Comparison of ENCODE assay signal across 10 cellular contexts in the genomic region with DNA sequence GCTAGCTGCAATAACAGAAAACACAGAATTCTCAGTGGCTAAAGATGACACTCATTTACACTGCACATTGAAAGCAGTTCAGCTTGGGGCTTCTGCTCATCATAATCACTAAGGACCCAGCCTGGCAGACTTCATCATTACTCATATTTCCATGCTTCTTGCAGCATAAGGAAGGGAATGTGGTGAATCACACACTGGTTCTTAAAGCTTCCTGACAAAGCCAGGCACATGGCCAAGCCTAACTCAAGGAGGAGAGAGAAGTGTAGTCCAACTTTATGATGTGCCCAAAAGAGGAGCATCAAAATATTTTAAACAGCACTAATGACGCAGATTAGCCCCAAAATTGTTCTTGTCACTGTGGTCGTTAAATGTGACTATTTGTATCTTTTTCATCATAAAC.
DNase-seq lines count a peak whose midpoint lies in the region; ATAC-seq and TF ChIP-seq lines count a peak whose summit lies in the region.
"Had no signal": no experiment of that assay in that cellular context is flagged by ENCODE, and none has a peak within 500 bp of the region (broad histone marks: within the 10 kb centered on the region; RNA-seq: fewer than 3 reads in every experiment).

No MANE protein-coding gene starts in this region.

- no peaks in the 10 kb centered on the region for H3K9me3 Mint-ChIP-seq in MCF 10A (ENCODE audit: unreplicated experiment)
- H3K9me3 Mint-ChIP-seq: neural crest cell had no signal

- no TSS peak for BruUV-seq in MCF 10A (replicated peaks; lab: Mats Ljungman, UMichigan)

- H2BK15ac ChIP-seq in mesendoderm (replicated peaks; ENCODE audit: low read depth): no peak overlapping the region

- no peak overlapping the region for H4K8ac ChIP-seq in mesendoderm (ENCODE audit: low read depth, low read length)

- no peak overlapping the region for H3K27ac ChIP-seq in mesendoderm (ENCODE audit: low read depth, low read length)

- H3K79me1 ChIP-seq in mesendoderm (ENCODE audit: low read length): no peaks in the 10 kb centered on the region

- H2BK5ac ChIP-seq in mesendoderm (ENCODE audit: low read length): no peak overlapping the region

- H3K27me3 ChIP-seq in mesendoderm (ENCODE audit: insufficient read depth, low read length, poor library complexity): no peaks in the 10 kb centered on the region

- intact Hi-C loops in MCF 10A (cut with micrococcal nuclease): no loop called here

- H3K36me3 Mint-ChIP-seq in MCF 10A (ENCODE audit: insufficient read depth, unreplicated experiment): no peaks in the 10 kb centered on the region

- CTCF ChIA-PET in MCF 10A (lab: Yijun Ruan, JAX): no interaction called here

- no peak overlapping the region for H2AK5ac ChIP-seq in mesendoderm (ENCODE audit: low read length)

- no peaks in the 10 kb centered on the region for H3K79me2 ChIP-seq in mesendoderm (ENCODE audit: control insufficient read depth, insufficient read depth, low read length)

- peak; percentile 19; the same call in 1 of the 2 replicates for TF ChIP-seq RAD21 in Ishikawa (IDR thresholded peaks at IDR 0.05; ENCODE audit: low read depth)

- no peak overlapping the region for H3K4ac ChIP-seq in mesendoderm (ENCODE audit: low read depth, low read length)

- H4K5ac ChIP-seq in mesendoderm (ENCODE audit: low read length): no peak overlapping the region

- no peaks in the 10 kb centered on the region for H3K27me3 Mint-ChIP-seq in MCF 10A (ENCODE audit: insufficient read depth, unreplicated experiment)

- TF ChIP-seq CTCF in AG09309 (IDR thresholded peaks at IDR 0.05; ENCODE audit: control insufficient read depth, insufficient read depth, low read depth, low read length, missing control alignments): no peak
- TF ChIP-seq CTCF in MCF 10A (IDR thresholded peaks at IDR 0.05; ENCODE audit: unreplicated experiment): no peak

- H3K27ac Mint-ChIP-seq in MCF 10A (ENCODE audit: low read depth, unreplicated experiment): no peak overlapping the region

- H3K9ac ChIP-seq in mesendoderm (ENCODE audit: low read length): no peak overlapping the region

- DNase-seq in AG09309 (ENCODE audit: low read depth): peak; percentile 97
- DNase-seq in MCF 10A (ENCODE audit: unreplicated experiment): peak; percentile 97
- DNase-seq in mesendoderm: peak; percentile 47
- DNase-seq in T-helper 1 cell: no peak
- DNase-seq: NCI-H1417 had no signal

- peak; percentile 79; the same call in 1 of the 2 replicates for TF ChIP-seq EP300 in Ishikawa (IDR thresholded peaks at IDR 0.05; ENCODE audit: borderline replicate concordance)

- no peaks in the 10 kb centered on the region for H3K4me1 ChIP-seq in mesendoderm (ENCODE audit: control insufficient read depth, low read depth, low read length)

- H3K36me3 ChIP-seq in mesendoderm (ENCODE audit: control insufficient read depth, insufficient read depth, low read length): no peaks in the 10 kb centered on the region

- no peak overlapping the region for H3K4me2 ChIP-seq in mesendoderm (ENCODE audit: low read length)

- no peak overlapping the region for H3K56ac ChIP-seq in mesendoderm (ENCODE audit: low read length)

- no peak overlapping the region for H3K4me3 Mint-ChIP-seq in MCF 10A (ENCODE audit: unreplicated experiment)
- H3K4me3 Mint-ChIP-seq: neural crest cell had no signal

- WGBS in mesendoderm (ENCODE audit: extremely low coverage, insufficient coverage, low lambda C conversion rate): no CpG with 5 or more reads among the region's 2 CpGs

- no peak for ATAC-seq in GM19023 (IDR thresholded peaks at IDR 0.05; ENCODE audit: unreplicated experiment)
- no peak for ATAC-seq in HG03045 (IDR thresholded peaks at IDR 0.05; ENCODE audit: unreplicated experiment)
- ATAC-seq in HG03378 (IDR thresholded peaks at IDR 0.05; ENCODE audit: unreplicated experiment): no peak

- H3K4me1 Mint-ChIP-seq in MCF 10A (ENCODE audit: insufficient read depth, unreplicated experiment): peaks cover 8% of the 10 kb centered on the region
- H3K4me1 Mint-ChIP-seq: neural crest cell had no signal

- POLR2A ChIA-PET in MCF 10A (lab: Yijun Ruan, JAX): interaction anchor here (0.5 to 0.7 kb wide), 2 partner anchors 44 to 305 kb away, joined by 3 read pairs; no protein-coding TSS in a partner anchor

- H3K18ac ChIP-seq in mesendoderm (ENCODE audit: low read length): no peak overlapping the region

- no peak overlapping the region for H3K23ac ChIP-seq in mesendoderm (ENCODE audit: low read length)

- H3K4me3 ChIP-seq in AG09309 (ENCODE audit: control insufficient read depth, low read depth, low read length) (no peak overlapping the region), mesendoderm (ENCODE audit: low read length) (no peak overlapping the region)

- no peak overlapping the region for H2BK120ac ChIP-seq in mesendoderm (ENCODE audit: low read depth, low read length)

TF ChIP-seq in Ishikawa, 13 proteins besides CTCF, POLR2A, EP300 and RAD21:
- TF ChIP-seq, protein P1, sequence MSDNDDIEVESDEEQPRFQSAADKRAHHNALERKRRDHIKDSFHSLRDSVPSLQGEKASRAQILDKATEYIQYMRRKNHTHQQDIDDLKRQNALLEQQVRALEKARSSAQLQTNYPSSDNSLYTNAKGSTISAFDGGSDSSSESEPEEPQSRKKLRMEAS (IDR thresholded peaks at IDR 0.05): peak; percentile 59; the same call in 1 of the 2 replicates
- TF ChIP-seq TEAD4 (IDR thresholded peaks at IDR 0.05) (peak; percentile 75), CREB1 (IDR thresholded peaks at IDR 0.05; ENCODE audit: low read depth) (no peak), NFIC (IDR thresholded peaks at IDR 0.05) (peak; percentile 81), REST (IDR thresholded peaks at IDR 0.05; ENCODE audit: low read depth) (no peak), FOXM1 (IDR thresholded peaks at IDR 0.05; ENCODE audit: borderline replicate concordance, low read depth) (no peak), EGR1 (IDR thresholded peaks at IDR 0.05) (no peak), TCF12 (IDR thresholded peaks at IDR 0.05; ENCODE audit: low read depth) (peak; percentile 53; the same call in 1 of the 2 replicates), TAF1 (IDR thresholded peaks at IDR 0.05; ENCODE audit: low read depth) (no peak), CEBPB (IDR thresholded peaks at IDR 0.05) (peak; percentile 47; the same call in 1 of the 2 replicates), ZBTB7A (IDR thresholded peaks at IDR 0.05; ENCODE audit: low read depth) (no peak), YY1 (IDR thresholded peaks at IDR 0.05; ENCODE audit: low read depth) (no peak)
- TF ChIP-seq, protein P2, sequence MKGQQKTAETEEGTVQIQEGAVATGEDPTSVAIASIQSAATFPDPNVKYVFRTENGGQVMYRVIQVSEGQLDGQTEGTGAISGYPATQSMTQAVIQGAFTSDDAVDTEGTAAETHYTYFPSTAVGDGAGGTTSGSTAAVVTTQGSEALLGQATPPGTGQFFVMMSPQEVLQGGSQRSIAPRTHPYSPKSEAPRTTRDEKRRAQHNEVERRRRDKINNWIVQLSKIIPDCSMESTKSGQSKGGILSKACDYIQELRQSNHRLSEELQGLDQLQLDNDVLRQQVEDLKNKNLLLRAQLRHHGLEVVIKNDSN (IDR thresholded peaks at IDR 0.05): no peak
TF ChIP-seq in Ishikawa: peak in this region for 5.

Comparison
In these comparisons a context has a peak if more than half of its experiments do, and no peak if none do; other contexts are left out.
1. DNase-seq: peak in AG09309 (single experiment), MCF 10A (single experiment) and mesendoderm (single experiment); none in T-helper 1 cell (0 of 5).